8 cellular contexts compared by ENCODE assay signal in the genomic region with DNA sequence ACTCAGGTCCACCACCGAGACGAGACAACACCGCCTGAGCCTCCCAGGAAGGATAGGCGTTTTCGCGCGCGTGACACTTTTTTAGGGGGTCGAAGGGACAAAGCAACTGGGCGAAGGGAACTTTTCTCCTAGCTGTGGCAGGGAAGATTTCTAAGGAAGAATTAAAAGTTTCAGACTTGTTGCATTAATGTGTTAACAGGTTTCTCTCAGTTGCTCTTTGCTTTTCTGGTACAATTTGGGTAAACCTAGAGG. TPM values are rescaled to one million over a fixed set of nuclear protein-coding genes. Genes with fewer than 3 reads are reported as not detected.
A peak's percentile ranks its signal among the peaks of the same experiment; 100 is the strongest.
DNase-seq lines count a peak whose midpoint lies in the region; ATAC-seq, FAIRE-seq and TF ChIP-seq lines count a peak whose summit lies in the region.

No MANE protein-coding gene starts in this region.

- intact Hi-C loops in psoas muscle (cut with DNase I) (loop anchor here (2.0 to 10.0 kb wide), 5 partner anchors 100 to 327 kb away; a partner anchor contains a TSS), sciatic nerve (cut with DNase I) (no loop called here)

- POLR2A ChIA-PET in T-cell (lab: Charles Lee), result interaction anchor here (0.7 to 1.4 kb wide), 3 partner anchors 8 to 100 kb away, joined by 3 to 5 read pairs (median 5); no protein-coding TSS in a partner anchor

- TF ChIP-seq CTCF in GM06990 (IDR thresholded peaks at IDR 0.05; ENCODE audit: insufficient read depth, low read length, poor library complexity, severe bottlenecking) (no peak), fibroblast of mammary gland (conservative IDR thresholded peaks at IDR 0.05; ENCODE audit: control insufficient read depth, insufficient read depth, low read depth, low read length) (no peak), psoas muscle (IDR thresholded peaks at IDR 0.05) (no peak)

- no peak for FAIRE-seq in GM12892 (lab: Jason Lieb, UNC)

- H3K9me3 ChIP-seq in psoas muscle, result no peaks in the 10 kb centered on the region

- no peaks in the 10 kb centered on the region for H3K9me3 Mint-ChIP-seq in T-cell

- peak overlapping the region; percentile 95 to 98 (median 98) for H3K4me3 Mint-ChIP-seq in T-cell

- H3K27me3 Mint-ChIP-seq in T-cell, result peaks cover 0 to 2% of the 10 kb centered on the region in 2 donors

- 0 to 1% (median 1%) methylated on average over 10 of the region's 10 CpGs for WGBS in psoas muscle, 3 donors

- no peak for ATAC-seq in T-cell (replicated peaks in 1 of 4)
- no peak for ATAC-seq in psoas muscle
- ATAC-seq in sciatic nerve, result no peak
- ATAC-seq in GM21526 (IDR thresholded peaks at IDR 0.05; ENCODE audit: low FRiP score, unreplicated experiment), result no peak

- H3K36me3 ChIP-seq in GM06990 (ENCODE audit: control insufficient read depth, insufficient read depth, low read length) (no peaks in the 10 kb centered on the region; the same call in 1 of the 2 replicates), psoas muscle (ENCODE audit: insufficient read depth in 1 of 2, low read depth in 1 of 2) (no peaks in the 10 kb centered on the region)

- H3K4me1 Mint-ChIP-seq in T-cell, result peaks cover 60 to 61% (median 60%) of the 10 kb centered on the region in 3 donors

- no peak for TF ChIP-seq POLR2A in GM12892 (IDR thresholded peaks at IDR 0.05; ENCODE audit: low read depth, low read length)

- peaks cover 12% of the 10 kb centered on the region for H3K36me3 Mint-ChIP-seq in T-cell

- DNase-seq in GM06990 (ENCODE audit: extremely low read depth, insufficient read length) (no peak), T-cell (no peak), fibroblast of mammary gland (ENCODE audit: low read depth) (no peak), psoas muscle (no peak), sciatic nerve (ENCODE audit: low spot score) (no peak), GM12892 (ENCODE audit: insufficient read length) (no peak)
- DNase-seq in activated CD4-positive, alpha-beta T cell treated with anti-CD3 and anti-CD28 coated beads, Interleukin-2, amount 50 U/mL, for 1 hour, result no peak

- H3K4me3 ChIP-seq in GM06990 (replicated peaks; ENCODE audit: low read depth, low read length) (peak overlapping the region; percentile 91), fibroblast of mammary gland (ENCODE audit: control insufficient read depth, low read depth, low read length) (peak overlapping the region; percentile 92), psoas muscle (peak overlapping the region; percentile 95)

- CTCF ChIA-PET in T-cell (lab: Charles Lee), result interaction anchor here in 1 of 2 donors (0.7 to 2.8 kb wide), 4 partner anchors 37 to 104 kb away, joined by 3 to 23 read pairs (median 4); no protein-coding TSS in a partner anchor

- peak overlapping the region; percentile 93 to 97 for H3K27ac Mint-ChIP-seq in T-cell

- H3K27me3 ChIP-seq in GM06990 (replicated peaks; ENCODE audit: control insufficient read depth, insufficient read depth, low read length) (no peaks in the 10 kb centered on the region), psoas muscle (ENCODE audit: insufficient read depth in 3 of 3, low read length in 2 of 3) (no peaks in the 10 kb centered on the region)

- H3K4me1 ChIP-seq in psoas muscle, result peaks cover 46% of the 10 kb centered on the region

- H3K27ac ChIP-seq in psoas muscle, result peak overlapping the region; percentile 96

RNA-seq across cellular contexts. Expression of a gene that starts 1.8 kb away (rescaled TPM):
- total RNA-seq in T-cell (100 to 1,000 TPM in 2 of 5 donors, 10 to 100 TPM in 3; 84.8 to 129 (median 89.6) TPM), psoas muscle (10 to 100 TPM; 21.0 to 25.5 (median 22.6) TPM), sciatic nerve (77.7 TPM)
- polyA plus RNA-seq in psoas muscle, result 10 to 100 TPM; 10.9 to 17.1 (median 12.1) TPM
- polyA plus RNA-seq in GM12892 (2012; ENCODE audit: missing spikeins), result 26.2 TPM
